9 cellular contexts compared by ENCODE assay signal in the genomic region with DNA sequence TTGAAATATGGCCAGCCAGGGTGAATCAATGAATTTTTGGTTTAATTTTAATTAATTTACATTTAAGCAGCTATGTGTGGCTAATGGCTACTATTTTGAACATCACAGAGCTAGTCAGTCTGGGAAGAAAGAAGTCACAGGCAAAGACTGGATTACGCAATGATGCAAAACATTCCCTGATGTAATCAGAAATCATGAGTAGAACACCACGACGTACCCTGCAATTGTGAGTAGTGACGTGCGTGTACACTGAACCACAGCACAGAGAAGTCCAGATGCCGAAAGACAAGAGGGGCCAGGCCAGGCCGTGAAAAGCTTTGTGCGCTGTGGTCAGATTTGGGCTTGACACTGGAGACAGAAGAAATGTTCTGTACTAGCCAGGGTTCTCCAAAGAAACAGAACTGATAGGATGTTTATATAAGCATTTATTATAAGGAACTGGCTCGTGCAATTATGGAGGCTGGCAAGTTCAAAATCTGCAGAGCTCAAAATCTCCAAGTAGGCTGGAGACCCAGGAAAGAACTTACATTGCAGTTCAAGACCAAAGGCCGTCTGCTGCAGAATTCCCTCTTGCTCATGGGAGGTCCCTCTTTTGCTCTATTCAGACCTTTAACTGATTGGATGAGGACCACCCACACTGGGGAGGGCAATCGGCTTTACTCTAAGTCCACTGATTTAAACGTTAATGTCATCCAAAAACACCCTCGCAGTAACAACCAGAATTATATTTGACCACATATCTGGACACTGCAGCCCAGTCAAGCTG. TPM values are rescaled to one million over a fixed set of nuclear protein-coding genes. Genes with fewer than 3 reads are reported as not detected.
DNase-seq lines count a peak whose midpoint lies in the region; ATAC-seq and TF ChIP-seq lines count a peak whose summit lies in the region.
"Had no signal": no experiment of that assay in that cellular context is flagged by ENCODE, and none has a peak within 500 bp of the region (broad histone marks: within the 10 kb centered on the region; RNA-seq: fewer than 3 reads in every experiment).

No MANE protein-coding gene starts in this region.

- peak; percentile 86 for DNase-seq in AG08395 (ENCODE audit: low spot score)
- DNase-seq in NOMO-1 treated with dmso at 0.1 percent for 144 hours (lab: John Stamatoyannopoulos, UW; ENCODE audit: unreplicated experiment), result peak; percentile 18
- DNase-seq in fibroblast of lung (ENCODE audit: low read depth in 2 of 2), result peak; percentile 78 to 98
- no peak for DNase-seq in colonic mucosa
- DNase-seq in GM19238 (ENCODE audit: insufficient read length, low spot score), result no peak
- DNase-seq: BE2C had no signal

- H3K9ac ChIP-seq in fibroblast of lung (ENCODE audit: insufficient read depth, low read length) (no peak overlapping the region), colonic mucosa (ENCODE audit: low read depth in 2 of 2, low read length in 2 of 2) (no peak overlapping the region)

- intact Hi-C loops in colonic mucosa (cut with DNase I), result no loop called here

- H3K4me3 ChIP-seq in fibroblast of lung (replicated peaks in 1 of 4; ENCODE audit: control extremely low read depth in 1 of 4, insufficient read depth in 1 of 4, low read depth in 3 of 4, low read length in 4 of 4), result no peak overlapping the region
- H3K4me3 ChIP-seq in neutrophil (ENCODE audit: low read depth in 1 of 2, low read length in 1 of 2), result peak overlapping the region in 1 of 2 experiments; percentile 7
- H3K4me3 ChIP-seq in colonic mucosa, result no peak overlapping the region

- no peaks in the 10 kb centered on the region for H4K20me1 ChIP-seq in fibroblast of lung (ENCODE audit: control insufficient read depth, extremely low read depth, insufficient read depth, low read length)

- H2AFZ ChIP-seq in fibroblast of lung (ENCODE audit: low read length), result no peak overlapping the region

- no peaks in the 10 kb centered on the region for H3K79me2 ChIP-seq in fibroblast of lung (ENCODE audit: control insufficient read depth, insufficient read depth, low read length)

- no peak overlapping the region for H3K27ac ChIP-seq in fibroblast of lung (ENCODE audit: insufficient read depth, low read length)
- H3K27ac ChIP-seq in neutrophil, result peak overlapping the region; percentile 93
- no peak overlapping the region for H3K27ac ChIP-seq in colonic mucosa

- H3K36me3 ChIP-seq in fibroblast of lung (ENCODE audit: control insufficient read depth, insufficient read depth, low read length), result no peaks in the 10 kb centered on the region
- peaks cover 4% of the 10 kb centered on the region for H3K36me3 ChIP-seq in neutrophil
- H3K36me3 ChIP-seq in colonic mucosa, result no peaks in the 10 kb centered on the region
- H3K36me3 ChIP-seq: BE2C had no signal

- no peak overlapping the region for H3K4me2 ChIP-seq in fibroblast of lung (ENCODE audit: extremely low read depth, insufficient read depth, low read length)

- no peak for ATAC-seq in HG02759 (IDR thresholded peaks at IDR 0.05; ENCODE audit: unreplicated experiment)
- ATAC-seq in HG02678 (IDR thresholded peaks at IDR 0.05; ENCODE audit: unreplicated experiment), result no peak

- H3K4me1 ChIP-seq in fibroblast of lung (ENCODE audit: control insufficient read depth, extremely low read depth, insufficient read depth, low read length) (no peaks in the 10 kb centered on the region), neutrophil (ENCODE audit: control insufficient read depth in 1 of 2, insufficient read depth in 1 of 2, low read depth in 1 of 2, low read length in 1 of 2) (peaks cover 63 to 65% of the 10 kb centered on the region in 2 experiments), colonic mucosa (no peaks in the 10 kb centered on the region)
- H3K4me1 ChIP-seq: BE2C had no signal

- TF ChIP-seq CTCF in fibroblast of lung (conservative IDR thresholded peaks at IDR 0.05 in 1 of 2, IDR thresholded peaks at IDR 0.05 in 1 of 2; ENCODE audit: low read depth in 1 of 2, low read length in 2 of 2) (no peak), neutrophil (IDR thresholded peaks at IDR 0.05) (no peak), colonic mucosa (IDR thresholded peaks at IDR 0.05) (no peak)

- H3K9me3 ChIP-seq in fibroblast of lung (ENCODE audit: control insufficient read depth, insufficient read depth, low read depth, low read length), result no peaks in the 10 kb centered on the region
- H3K9me3 ChIP-seq in neutrophil, result no peaks in the 10 kb centered on the region
- H3K9me3 ChIP-seq in colonic mucosa, result no peaks in the 10 kb centered on the region
- H3K9me3 ChIP-seq: BE2C had no signal

- H3K27me3 ChIP-seq in fibroblast of lung (ENCODE audit: control insufficient read depth, insufficient read depth, low read length) (no peaks in the 10 kb centered on the region), neutrophil (no peaks in the 10 kb centered on the region), colonic mucosa (no peaks in the 10 kb centered on the region)
- H3K27me3 ChIP-seq: BE2C had no signal

RNA-seq across cellular contexts. Expression of gene SH3BP5, which starts 44.6 kb away (rescaled TPM):
- total RNA-seq in fibroblast of lung (8.2 and 12.9 TPM in 2 replicates), colonic mucosa (1 to 10 TPM; 5.5 to 9.3 TPM)
- 6.7 and 12.6 TPM in 2 replicates for polyA plus RNA-seq in fibroblast of lung
- polyA plus RNA-seq in fibroblast of lung (2012), result 5.9 and 11.0 TPM in 2 replicates
- 0.82 and 5.2 TPM in 2 replicates for polyA minus RNA-seq in fibroblast of lung (ENCODE audit: low replicate concordance)

Comparison
In these comparisons a context has a peak if more than half of its experiments do, and no peak if none do; other contexts are left out.
1. DNase-seq: peak in AG08395 (single experiment), NOMO-1 treated with dmso at 0.1 percent for 144 hours (single experiment) and fibroblast of lung (2 of 2); none in colonic mucosa (single experiment) and GM19238 (single experiment).